In the genomic region with DNA sequence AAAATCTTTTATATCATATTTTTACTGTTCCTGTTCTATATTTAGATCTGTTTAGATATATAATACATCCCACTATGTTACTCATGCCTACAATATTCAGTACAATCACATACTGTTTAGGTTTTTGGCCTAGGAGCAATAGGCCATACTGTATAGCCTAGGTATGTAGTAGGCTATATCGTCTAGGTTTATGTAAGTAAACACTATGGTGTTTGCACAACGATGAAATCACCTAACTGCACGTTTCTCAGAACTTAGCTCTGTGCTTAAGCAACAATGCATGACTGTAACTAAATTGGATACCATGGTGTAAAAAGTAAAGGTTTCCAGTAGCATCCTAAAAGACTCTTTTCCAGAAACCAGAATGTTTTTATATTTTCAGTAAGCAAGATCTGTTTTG, we compare ENCODE assay signal across 17 cellular contexts.
"Had no signal": no experiment of that assay in that cellular context is flagged by ENCODE, and none has a peak within 500 bp of the region (broad histone marks: within the 10 kb centered on the region; RNA-seq: fewer than 3 reads in every experiment).

No MANE protein-coding gene starts in this region.

- DNase-seq: activated B cell treated with CpG ODN at 0.5 μM for 24 hours; activated CD4-positive, alpha-beta T cell treated with anti-CD3 and anti-CD28 coated beads, Interleukin-2, amount 50 U/mL, for 1 hour; activated naive CD4-positive, alpha-beta T cell treated with anti-CD3 and anti-CD28 coated beads, Interleukin-2, amount 50 U/mL, for 16 hours; adrenal gland; body of pancreas; dermis blood vessel endothelial cell; foreskin melanocyte; head of caudate nucleus; islet precursor cell; left lung; mesenchymal stem cell; T-helper 2 cell; tibial artery had no signal

- H3K4me3 ChIP-seq: adrenal gland, body of pancreas, esophagus muscularis mucosa, left lung, tibial artery, vagina had no signal

- ATAC-seq: body of pancreas; left lung; stimulated activated effector memory CD8-positive, alpha-beta T cell treated with anti-CD3 and anti-CD28 coated beads, Interleukin-12 subunit alpha, Interleukin-12 subunit beta, amount 100 ng/mL, for 72 hours had no signal

- H3K27ac ChIP-seq: adrenal gland, body of pancreas, esophagus muscularis mucosa, left lung, parathyroid adenoma, tibial artery, vagina had no signal
